9 cellular contexts compared by ENCODE assay signal in the genomic region with DNA sequence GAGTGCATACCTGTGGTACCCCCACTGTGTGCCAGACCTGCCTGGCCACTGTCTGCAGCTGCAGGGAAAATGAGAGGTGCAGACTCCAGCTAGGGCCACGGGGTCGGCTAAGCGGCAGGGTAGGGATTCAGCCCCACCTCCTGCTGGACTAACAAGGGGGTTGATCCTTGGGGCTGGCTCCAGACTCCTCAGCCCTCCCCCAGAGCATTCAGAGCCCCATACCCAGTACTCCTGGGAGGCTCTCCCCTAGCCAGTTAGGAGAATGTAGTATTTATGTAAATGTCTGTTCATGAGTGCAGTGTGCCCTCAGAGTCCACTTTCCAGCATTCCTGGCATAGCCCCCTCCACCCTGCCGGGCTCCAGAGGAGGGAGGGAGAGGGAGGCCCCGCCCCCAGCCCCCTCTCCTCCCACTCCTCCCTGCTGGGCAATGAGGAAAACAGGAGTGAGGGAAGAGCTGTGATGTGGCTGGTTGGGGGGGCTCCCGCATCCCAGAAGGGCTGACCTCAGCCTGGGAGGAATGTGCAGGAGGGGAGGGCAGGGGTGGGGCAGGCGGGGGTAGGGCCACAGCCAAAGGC. TPM values are rescaled to one million over a fixed set of nuclear protein-coding genes. Genes with fewer than 3 reads are reported as not detected.
A peak's percentile ranks its signal among the peaks of the same experiment; 100 is the strongest.
DNase-seq lines count a peak whose midpoint lies in the region; ATAC-seq and TF ChIP-seq lines count a peak whose summit lies in the region.
"Had no signal": no experiment of that assay in that cellular context is flagged by ENCODE, and none has a peak within 500 bp of the region (broad histone marks: within the 10 kb centered on the region; RNA-seq: fewer than 3 reads in every experiment).

No MANE protein-coding gene starts in this region.

- CTCF ChIA-PET in HCT116 (lab: Charles Lee): interaction anchor here (0.6 to 2.9 kb wide), 8 partner anchors 8 to 83 kb away, joined by 3 to 23 read pairs (median 4); partner anchors contain the start of genes GNAI2 and HYAL1

- H4K20me1 ChIP-seq in HCT116 (ENCODE audit: insufficient read depth) (no peaks in the 10 kb centered on the region), hepatocyte (ENCODE audit: insufficient read depth, poor library complexity, severe bottlenecking) (no peaks in the 10 kb centered on the region)

- H3K36me3 ChIP-seq in HCT116 (ENCODE audit: control insufficient read depth in 1 of 2, insufficient read depth in 2 of 2, low read length in 2 of 2) (no peaks in the 10 kb centered on the region), hepatocyte (replicated peaks; ENCODE audit: insufficient read depth, low read depth) (no peaks in the 10 kb centered on the region)
- H3K36me3 ChIP-seq: right lobe of liver had no signal

- H2AFZ ChIP-seq in HCT116 (ENCODE audit: low read depth, low read length, poor library complexity, severe bottlenecking) (no peak overlapping the region), hepatocyte (no peak overlapping the region)

- BruUV-seq in HCT116 (replicated peaks; lab: Mats Ljungman, UMichigan): no TSS peak

- DNase-seq in HCT116 (ENCODE audit: low read depth, low spot score) (peak; percentile 76), astrocyte of the cerebellum (ENCODE audit: low read depth) (peak; percentile 93), hepatocyte (ENCODE audit: low spot score) (peak; percentile 98), sciatic nerve (ENCODE audit: low spot score) (peak; percentile 88)
- DNase-seq in stimulated activated CD4-positive, alpha-beta T cell treated with anti-CD3 and anti-CD28 coated beads, Interleukin-1b, Interleukin-23, amount 100 ng/mL, for 48 hours: no peak
- DNase-seq: right lobe of liver had no signal

- H3K79me2 ChIP-seq in HCT116 (ENCODE audit: insufficient read depth, low read length): no peaks in the 10 kb centered on the region
- peaks cover 12% of the 10 kb centered on the region for H3K79me2 ChIP-seq in hepatocyte

- in situ Hi-C loops in astrocyte of the cerebellum (cut with HindIII; ENCODE audit: low sequenced_read_pairs): no loop called here

- TF ChIP-seq POLR2A in HCT116 (IDR thresholded peaks at IDR 0.05; ENCODE audit: borderline replicate concordance, extremely low read depth, insufficient read depth, insufficient read length): no peak

- TF ChIP-seq CTCF in HCT116 (IDR thresholded peaks at IDR 0.05 in 2 of 3, conservative IDR thresholded peaks at IDR 0.05 in 1 of 3; ENCODE audit: borderline replicate concordance in 1 of 3, insufficient read depth in 1 of 3, low read depth in 2 of 3, low read length in 2 of 3): no peak
- TF ChIP-seq CTCF in astrocyte of the cerebellum (IDR thresholded peaks at IDR 0.05; ENCODE audit: low read depth, low read length, missing control alignments): no peak
- no peak for TF ChIP-seq CTCF in hepatocyte (IDR thresholded peaks at IDR 0.05; ENCODE audit: poor library complexity)

- H3K4me2 ChIP-seq in HCT116 (ENCODE audit: low read length) (peak overlapping the region; percentile 80), hepatocyte (peak overlapping the region; percentile 59)

- intact Hi-C loops in HCT116 (cut with micrococcal nuclease) (no loop called here), sciatic nerve (cut with DNase I) (no loop called here)

- H3K4me3 ChIP-seq in HCT116 (replicated peaks in 1 of 2; ENCODE audit: low read depth in 1 of 2, low read length in 2 of 2): peak overlapping the region; percentile 16 to 36
- no peak overlapping the region for H3K4me3 ChIP-seq in astrocyte of the cerebellum (ENCODE audit: low read depth, low read length)
- no peak overlapping the region for H3K4me3 ChIP-seq in hepatocyte
- H3K4me3 ChIP-seq: right lobe of liver had no signal

- RAD21 ChIA-PET in HCT116 (lab: Charles Lee; ENCODE audit: low non-redundant PET in 1 of 2, low total read pairs in 2 of 2, uncharacterized antibody in 2 of 2, unreplicated experiment in 2 of 2): interaction anchor here in 1 of 2 experiments (0.6 kb wide), 1 partner anchor 70 kb away, joined by 4 read pairs; no protein-coding TSS in a partner anchor

- H3K27me3 ChIP-seq in HCT116 (ENCODE audit: insufficient read depth, low read length): no peaks in the 10 kb centered on the region
- no peaks in the 10 kb centered on the region for H3K27me3 ChIP-seq in hepatocyte
- H3K27me3 ChIP-seq: right lobe of liver had no signal

- TF ChIP-seq RAD21 in HCT116 (IDR thresholded peaks at IDR 0.05; ENCODE audit: low read depth): no peak

- H3K9me3 ChIP-seq in HCT116 (ENCODE audit: control insufficient read depth in 1 of 2, insufficient read depth in 1 of 2, low read depth in 1 of 2, low read length in 2 of 2) (no peaks in the 10 kb centered on the region), hepatocyte (ENCODE audit: low read depth) (no peaks in the 10 kb centered on the region)
- H3K9me3 ChIP-seq: right lobe of liver had no signal

- peak overlapping the region; percentile 86 for H3K27ac ChIP-seq in HCT116 (ENCODE audit: low read depth, low read length)
- peak overlapping the region; percentile 91 for H3K27ac ChIP-seq in hepatocyte
- H3K27ac ChIP-seq: right lobe of liver had no signal

- H3K9me2 ChIP-seq in HCT116 (ENCODE audit: insufficient read depth) (no peaks in the 10 kb centered on the region), hepatocyte (replicated peaks; ENCODE audit: insufficient read depth) (no peaks in the 10 kb centered on the region)

- POLR2A ChIA-PET in HCT116 (lab: Charles Lee): interaction anchor here (0.7 to 2.5 kb wide), 7 partner anchors 15 to 64 kb away, joined by 3 to 9 read pairs (median 4); partner anchors contain the start of genes GNAI2, HYAL3, LSMEM2 and NAA80

- WGBS in hepatocyte (ENCODE audit: low lambda C conversion rate, missing lambda C conversion rate): 0% methylated on average over 7 of the region's 7 CpGs

- H3K4me1 ChIP-seq in HCT116 (ENCODE audit: control insufficient read depth in 1 of 2, insufficient read depth in 2 of 2, low read length in 2 of 2): peaks cover 72 to 95% of the 10 kb centered on the region in 2 experiments
- peaks cover 73% of the 10 kb centered on the region for H3K4me1 ChIP-seq in hepatocyte (ENCODE audit: insufficient read depth)

- peak; percentile 45 for ATAC-seq in HCT116
- ATAC-seq in sciatic nerve: peak; percentile 77
- no peak for ATAC-seq in GM21390 (IDR thresholded peaks at IDR 0.05; ENCODE audit: unreplicated experiment)
- ATAC-seq in GM19397 (IDR thresholded peaks at IDR 0.05; ENCODE audit: unreplicated experiment): no peak
- ATAC-seq in HG02884 (IDR thresholded peaks at IDR 0.05; ENCODE audit: unreplicated experiment): no peak

- peak overlapping the region; percentile 62 for H3K9ac ChIP-seq in HCT116 (ENCODE audit: low read length)

TF ChIP-seq in HCT116, 20 proteins besides CTCF, POLR2A, EP300 and RAD21 (continues in another document):
- TF ChIP-seq SIN3A (IDR thresholded peaks at IDR 0.05; ENCODE audit: low read depth): no peak
- TF ChIP-seq MAX (IDR thresholded peaks at IDR 0.05): no peak
- no peak for TF ChIP-seq EZH2phosphoT487 (IDR thresholded peaks at IDR 0.05; ENCODE audit: borderline replicate concordance)
- no peak for TF ChIP-seq SP1 (IDR thresholded peaks at IDR 0.05; ENCODE audit: low read depth)
- TF ChIP-seq ATF3 (IDR thresholded peaks at IDR 0.05): no peak
- TF ChIP-seq EZH2 (IDR thresholded peaks at IDR 0.05): no peak
- TF ChIP-seq ZNF274 (IDR thresholded peaks at IDR 0.05; ENCODE audit: low read depth, low read length): no peak
- TF ChIP-seq JUND (IDR thresholded peaks at IDR 0.05): no peak
- TF ChIP-seq FOSL1 (IDR thresholded peaks at IDR 0.05; ENCODE audit: low read depth): no peak
- no peak for TF ChIP-seq SRF (IDR thresholded peaks at IDR 0.05; ENCODE audit: low read depth)
- no peak for TF ChIP-seq CEBPB (IDR thresholded peaks at IDR 0.05; ENCODE audit: low read depth)
- no peak; the same call in 1 of the 2 replicates for TF ChIP-seq POLR2AphosphoS5 (IDR thresholded peaks at IDR 0.05; ENCODE audit: low read depth, low read length)

RNA-seq across cellular contexts. Expression of gene SEMA3B, which starts 4.5 kb away (rescaled TPM):
- total RNA-seq in HCT116 (2021; ENCODE audit: unreplicated experiment) (46.2 TPM), hepatocyte (60.2 and 67.7 TPM in 2 replicates), sciatic nerve (390 TPM)
- polyA plus RNA-seq in HCT116 (2012): 51.1 and 79.0 TPM in 2 replicates
- polyA plus RNA-seq in hepatocyte: 104 and 135 TPM in 2 replicates

RNA-seq across cellular contexts. Expression of gene LSMEM2, which starts 14.4 kb away (rescaled TPM):
- total RNA-seq in HCT116 (2021; ENCODE audit: unreplicated experiment) (not detected), hepatocyte (0.20 TPM in 1 of 2 replicates, not detected in the other), sciatic nerve (2.0 TPM)
- polyA plus RNA-seq in HCT116 (2012): 0.18 and 0.41 TPM in 2 replicates
- 0.39 TPM in 1 of 2 replicates, not detected in the other for polyA plus RNA-seq in hepatocyte
- total RNA-seq: right lobe of liver had no signal

RNA-seq across cellular contexts. Expression of gene IFRD2, which starts 27.8 kb away (rescaled TPM):
- total RNA-seq in HCT116 (2021; ENCODE audit: unreplicated experiment) (146 TPM), hepatocyte (37.0 and 41.4 TPM in 2 replicates), sciatic nerve (51.2 TPM)
- 101 and 103 TPM in 2 replicates for polyA plus RNA-seq in HCT116 (2012)
- 71.6 and 76.2 TPM in 2 replicates for polyA plus RNA-seq in hepatocyte

RNA-seq across cellular contexts. Expression of gene GNAI2, which starts 28.5 kb away (rescaled TPM):
- total RNA-seq in HCT116 (2021; ENCODE audit: unreplicated experiment): 170 TPM
- polyA plus RNA-seq in HCT116 (2012): 214 and 262 TPM in 2 replicates
- 95.0 and 103 TPM in 2 replicates for total RNA-seq in hepatocyte
- 219 and 233 TPM in 2 replicates for polyA plus RNA-seq in hepatocyte
- total RNA-seq in sciatic nerve: 313 TPM

RNA-seq across cellular contexts. Expression of gene HYAL3, which starts 34.7 kb away (rescaled TPM):
- total RNA-seq in HCT116 (2021; ENCODE audit: unreplicated experiment): 10.3 TPM
- polyA plus RNA-seq in HCT116 (2012): 4.6 and 6.5 TPM in 2 replicates
- total RNA-seq in hepatocyte: 3.7 and 9.0 TPM in 2 replicates
- polyA plus RNA-seq in hepatocyte: 5.6 and 7.0 TPM in 2 replicates
- 1.5 TPM for total RNA-seq in sciatic nerve

Comparison
In these comparisons a context has a peak if more than half of its experiments do, and no peak if none do; other contexts are left out.
1. ATAC-seq: peak in HCT116 (single experiment) and sciatic nerve (single experiment); none in GM21390 (single experiment), GM19397 (single experiment) and HG02884 (single experiment).
2. H3K4me3 ChIP-seq: peak in HCT116 (2 of 2); none in astrocyte of the cerebellum (single experiment) and hepatocyte (single experiment).